14 cellular contexts compared by ENCODE assay signal in genomic region chr1:65894738-65895605, GRCh38.
DNase-seq lines count a peak whose midpoint lies in the region; ATAC-seq lines count a peak whose summit lies in the region.
"Had no signal": no experiment of that assay in that cellular context is flagged by ENCODE, and none has a peak within 500 bp of the region (broad histone marks: within the 10 kb centered on the region; RNA-seq: fewer than 3 reads in every experiment).

No MANE protein-coding gene starts in this region.

- peak; percentile 58 for ATAC-seq in GM18499 (IDR thresholded peaks at IDR 0.05; ENCODE audit: insufficient read depth, unreplicated experiment)
- ATAC-seq in GM19463 (IDR thresholded peaks at IDR 0.05; ENCODE audit: unreplicated experiment), result peak; percentile 76
- peak; percentile 75 for ATAC-seq in HG02870 (IDR thresholded peaks at IDR 0.05; ENCODE audit: unreplicated experiment)
- ATAC-seq in HG03460 (IDR thresholded peaks at IDR 0.05; ENCODE audit: unreplicated experiment), result peak; percentile 91
- ATAC-seq in activated naive CD4-positive, alpha-beta T cell treated with anti-CD3 and anti-CD28 coated beads, Interleukin-2, amount 50 U/mL, for 72 hours, result no peak
- ATAC-seq: lower lobe of right lung had no signal

- H3K27ac Mint-ChIP-seq in activated naive CD4-positive, alpha-beta T cell treated with anti-CD3 and anti-CD28 coated beads, Interleukin-2, amount 50 U/mL, for 72 hours, result no peak overlapping the region

- H3K36me3 Mint-ChIP-seq in activated naive CD4-positive, alpha-beta T cell treated with anti-CD3 and anti-CD28 coated beads, Interleukin-2, amount 50 U/mL, for 72 hours, result no peaks in the 10 kb centered on the region

- peaks cover 0 to 5% of the 10 kb centered on the region in 2 donors for H3K9me3 Mint-ChIP-seq in activated naive CD4-positive, alpha-beta T cell treated with anti-CD3 and anti-CD28 coated beads, Interleukin-2, amount 50 U/mL, for 72 hours

- no peak for DNase-seq in activated naive CD4-positive, alpha-beta T cell treated with anti-CD3 and anti-CD28 coated beads, Interleukin-2, amount 50 U/mL, for 72 hours (ENCODE audit: low spot score in 2 of 2)
- DNase-seq in NCI-H1105 treated with DMSO at 0.1 percent for 48 hours (lab: John Stamatoyannopoulos, UW), result no peak
- DNase-seq in HuH-7.5 (ENCODE audit: low spot score), result no peak
- no peak for DNase-seq in LoVo (ENCODE audit: low spot score)
- DNase-seq: activated CD8-positive, alpha-beta memory T cell treated with anti-CD3 and anti-CD28 coated beads, Interleukin-2, amount 50 U/mL, for 48 hours; DMS79 treated with DMSO at 0.1 percent for 48 hours; lower lobe of right lung; NCI-H2081; PC-9; stimulated activated naive CD4-positive, alpha-beta T cell had no signal

Comparison
In these comparisons a context has a peak if more than half of its experiments do, and no peak if none do; other contexts are left out.
1. ATAC-seq: peak in GM18499 (single experiment), GM19463 (single experiment), HG02870 (single experiment) and HG03460 (single experiment); none in activated naive CD4-positive, alpha-beta T cell treated with anti-CD3 and anti-CD28 coated beads, Interleukin-2, amount 50 U/mL, for 72 hours (0 of 2).